Comparison of ENCODE assay signal across 14 cellular contexts in the genomic region with DNA sequence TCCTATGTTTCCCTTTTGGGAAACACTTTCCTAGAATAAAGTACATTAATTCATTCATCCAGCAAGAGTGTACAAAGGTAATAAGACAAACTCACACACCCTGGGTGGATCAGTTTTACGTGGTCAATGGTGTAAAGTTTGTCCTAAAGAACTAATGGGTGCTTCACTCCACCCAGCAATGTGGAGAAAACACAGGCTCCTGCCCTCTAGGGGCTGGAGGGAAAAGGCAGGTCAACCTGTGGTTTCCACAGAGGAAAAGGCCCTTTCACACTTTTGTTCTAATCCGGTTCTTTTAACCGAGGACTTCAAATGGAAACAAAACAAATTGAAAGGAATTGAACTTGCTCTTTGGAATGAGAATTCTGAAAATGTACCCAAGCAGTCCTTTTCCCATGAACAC.
DNase-seq lines count a peak whose midpoint lies in the region; ATAC-seq and TF ChIP-seq lines count a peak whose summit lies in the region.
"Had no signal": no experiment of that assay in that cellular context is flagged by ENCODE, and none has a peak within 500 bp of the region (broad histone marks: within the 10 kb centered on the region; RNA-seq: fewer than 3 reads in every experiment).

No MANE protein-coding gene starts in this region.

- TF ChIP-seq CTCF in BE2C (IDR thresholded peaks at IDR 0.05; ENCODE audit: low read depth, low read length) (peak; percentile 66), GM13977 (IDR thresholded peaks at IDR 0.05; ENCODE audit: extremely low read depth, insufficient read depth, missing control alignments) (peak; percentile 18), RWPE2 (IDR thresholded peaks at IDR 0.05; ENCODE audit: poor library complexity, severe bottlenecking) (peak; percentile 53), fibroblast of the aortic adventitia (IDR thresholded peaks at IDR 0.05; ENCODE audit: insufficient read depth, low read length) (peak; percentile 24), dorsolateral prefrontal cortex (IDR thresholded peaks at IDR 0.05 in 54 of 56, conservative IDR thresholded peaks at IDR 0.05 in 2 of 56; ENCODE audit: low read depth in 1 of 56, partially characterized antibody in 56 of 56) (peak in 22 of 56 donors; percentile 10 to 38 (median 18)), adrenal gland (IDR thresholded peaks at IDR 0.05) (no peak)

- intact Hi-C loops in dorsolateral prefrontal cortex (cut with DNase I) (no loop called here), adrenal gland (cut with DNase I) (no loop called here)

- TF ChIP-seq POLR2A in adrenal gland (IDR thresholded peaks at IDR 0.05), result no peak

- H3K27me3 ChIP-seq in BE2C (no peaks in the 10 kb centered on the region), RWPE2 (ENCODE audit: insufficient read depth, poor library complexity, severe bottlenecking) (no peaks in the 10 kb centered on the region), dorsolateral prefrontal cortex (peaks cover 0 to under 1% (median 0%) of the 10 kb centered on the region in 45 donors), adrenal gland (no peaks in the 10 kb centered on the region)
- H3K27me3 ChIP-seq: esophagus squamous epithelium, left lung had no signal

- H3K9me3 ChIP-seq in BE2C (no peaks in the 10 kb centered on the region; the same call in 1 of the 2 replicates), RWPE2 (ENCODE audit: severe bottlenecking) (no peaks in the 10 kb centered on the region), adrenal gland (replicated peaks in 1 of 3) (no peaks in the 10 kb centered on the region)
- H3K9me3 ChIP-seq: esophagus squamous epithelium, left lung had no signal

- H3K27ac ChIP-seq in RWPE2 (ENCODE audit: poor library complexity, severe bottlenecking), result no peak overlapping the region
- no peak overlapping the region for H3K27ac ChIP-seq in dorsolateral prefrontal cortex
- no peak overlapping the region for H3K27ac ChIP-seq in adrenal gland
- H3K27ac ChIP-seq: esophagus squamous epithelium, left lung had no signal

- WGBS in adrenal gland, 4 donors, result 66 to 70% (median 68%) methylated on average over 3 of the region's 3 CpGs

- no peak for ATAC-seq in RWPE2 (ENCODE audit: low read depth)
- ATAC-seq: left lung had no signal

- H3K36me3 ChIP-seq in BE2C (no peaks in the 10 kb centered on the region), RWPE2 (ENCODE audit: low read depth) (no peaks in the 10 kb centered on the region), adrenal gland (replicated peaks in 1 of 2) (no peaks in the 10 kb centered on the region)
- H3K36me3 ChIP-seq: esophagus squamous epithelium, left lung had no signal

- in situ Hi-C loops in GM13977 (cut with MboI; ENCODE audit: low pct_unique_long_range_greater_than_20kb, low sequenced_read_pairs, unreplicated experiment), result no loop called here

- H3K4me1 ChIP-seq in BE2C (peaks cover 12% of the 10 kb centered on the region), RWPE2 (ENCODE audit: insufficient read depth, poor library complexity, severe bottlenecking) (peaks cover 7% of the 10 kb centered on the region), adrenal gland (replicated peaks in 1 of 2) (no peaks in the 10 kb centered on the region)
- H3K4me1 ChIP-seq: esophagus squamous epithelium, left lung had no signal

- H3K4me3 ChIP-seq in BE2C (ENCODE audit: low read depth, low read length) (no peak overlapping the region), RWPE2 (ENCODE audit: severe bottlenecking) (no peak overlapping the region), fibroblast of the aortic adventitia (ENCODE audit: low read depth, low read length) (no peak overlapping the region), dorsolateral prefrontal cortex (no peak overlapping the region), adrenal gland (no peak overlapping the region)
- H3K4me3 ChIP-seq: esophagus squamous epithelium, left lung had no signal

- DNase-seq in BE2C (no peak), GM13977 (ENCODE audit: low spot score) (no peak), RWPE2 (ENCODE audit: low spot score) (no peak), fibroblast of the aortic adventitia (ENCODE audit: low read depth) (no peak), dorsolateral prefrontal cortex (no peak), NCI-H187 (lab: John Stamatoyannopoulos, UW) (no peak), putamen (ENCODE audit: low spot score) (no peak), adrenal gland (no peak)
- DNase-seq: activated CD8-positive, alpha-beta memory T cell treated with anti-CD3 and anti-CD28 coated beads, Interleukin-2, amount 50 U/mL, for 48 hours; amniotic stem cell; esophagus squamous epithelium; left lung; NCI-H774; stimulated activated CD4-positive, alpha-beta T cell treated with anti-CD3 and anti-CD28 coated beads, Interleukin-4, amount 100 ng/mL, for 4 hours had no signal

Comparison
In these comparisons a context has a peak if more than half of its experiments do, and no peak if none do; other contexts are left out.
1. CTCF ChIP-seq: peak in BE2C (single experiment), GM13977 (single experiment), RWPE2 (single experiment) and fibroblast of the aortic adventitia (single experiment); none in adrenal gland (0 of 6).